1 cellular context compared by ENCODE assay signal in genomic region chr12:101598483-101598882, GRCh38.
TF ChIP-seq lines count a peak whose summit lies in the region.

No MANE protein-coding gene starts in this region.

TF ChIP-seq in HepG2, 621 proteins besides CTCF, POLR2A, EP300 and RAD21:
- TF ChIP-seq ZBTB38 (CRISPR knock-in tag; IDR thresholded peaks at IDR 0.05) (no peak), ZNF3 (CRISPR knock-in tag; IDR thresholded peaks at IDR 0.05) (no peak), ZFP62 (CRISPR knock-in tag; IDR thresholded peaks at IDR 0.05) (no peak), AHR (CRISPR knock-in tag; IDR thresholded peaks at IDR 0.05) (no peak), ZNF362 (CRISPR knock-in tag; IDR thresholded peaks at IDR 0.05; ENCODE audit: borderline replicate concordance) (no peak), ZC3H13 (CRISPR knock-in tag; IDR thresholded peaks at IDR 0.05) (no peak), ZSCAN5A (CRISPR knock-in tag; IDR thresholded peaks at IDR 0.05; ENCODE audit: borderline replicate concordance) (no peak), ZNF773 (CRISPR knock-in tag; IDR thresholded peaks at IDR 0.05; ENCODE audit: borderline replicate concordance) (no peak), ZNF629 (CRISPR knock-in tag; conservative IDR thresholded peaks at IDR 0.05) (no peak), MYC (CRISPR knock-in tag; IDR thresholded peaks at IDR 0.05; ENCODE audit: borderline replicate concordance) (no peak), SIX1 (CRISPR knock-in tag; IDR thresholded peaks at IDR 0.05; ENCODE audit: borderline replicate concordance) (no peak), ZNF770 (CRISPR knock-in tag; IDR thresholded peaks at IDR 0.05) (peak; percentile 90), ZNF121 (CRISPR knock-in tag; IDR thresholded peaks at IDR 0.05) (no peak), LRRFIP1 (CRISPR knock-in tag; conservative IDR thresholded peaks at IDR 0.05) (no peak), FOXO1 (CRISPR knock-in tag; IDR thresholded peaks at IDR 0.05) (no peak), ZNF564 (CRISPR knock-in tag; IDR thresholded peaks at IDR 0.05) (no peak), KIAA2018 (CRISPR knock-in tag; IDR thresholded peaks at IDR 0.05; ENCODE audit: borderline replicate concordance) (no peak), CEBPG (CRISPR knock-in tag; IDR thresholded peaks at IDR 0.05) (peak; percentile 27; the same call in 1 of the 2 replicates), LCORL (IDR thresholded peaks at IDR 0.05) (no peak), LCORL (CRISPR knock-in tag; IDR thresholded peaks at IDR 0.05) (no peak), CREBL2 (CRISPR knock-in tag; IDR thresholded peaks at IDR 0.05; ENCODE audit: borderline replicate concordance) (no peak), AHDC1 (CRISPR knock-in tag; IDR thresholded peaks at IDR 0.05; ENCODE audit: borderline replicate concordance) (no peak), ZNF530 (CRISPR knock-in tag; IDR thresholded peaks at IDR 0.05; ENCODE audit: low read depth) (no peak), SOX6 (IDR thresholded peaks at IDR 0.05) (no peak), SOX6 (CRISPR knock-in tag; IDR thresholded peaks at IDR 0.05) (no peak), NR2F1 (CRISPR knock-in tag; IDR thresholded peaks at IDR 0.05) (no peak), IRF1 (CRISPR knock-in tag; IDR thresholded peaks at IDR 0.05; ENCODE audit: low read depth) (no peak), SNAI1 (CRISPR knock-in tag; IDR thresholded peaks at IDR 0.05; ENCODE audit: borderline replicate concordance) (no peak), ZNF777 (CRISPR knock-in tag; IDR thresholded peaks at IDR 0.05) (0 out of 2 replicates have a peak, but pooled peaks have one; percentile 28)
